10 cellular contexts compared by ENCODE assay signal in genomic region chr9:112890106-112891081, GRCh38. TPM values are rescaled to one million over a fixed set of nuclear protein-coding genes. Genes with fewer than 3 reads are reported as not detected.
A peak's percentile ranks its signal among the peaks of the same experiment; 100 is the strongest.
DNase-seq lines count a peak whose midpoint lies in the region; ATAC-seq and TF ChIP-seq lines count a peak whose summit lies in the region.
"Had no signal": no experiment of that assay in that cellular context is flagged by ENCODE, and none has a peak within 500 bp of the region (broad histone marks: within the 10 kb centered on the region; RNA-seq: fewer than 3 reads in every experiment).

SLC46A2 (minus strand) TSS chr9:112890876; CDS start chr9:112890681, 195 bp downstream.

- DNase-seq in cerebellar cortex (ENCODE audit: low spot score) (peak; percentile 48), islet precursor cell (peak; percentile 75), gastrocnemius medialis (no peak), globus pallidus (ENCODE audit: low spot score) (no peak)
- DNase-seq in activated naive CD4-positive, alpha-beta T cell treated with Interleukin-2 at 50 U/mL for 16 hours: no peak

- TF ChIP-seq POLR2A in gastrocnemius medialis (IDR thresholded peaks at IDR 0.05): no peak

- no peaks in the 10 kb centered on the region for H3K36me3 ChIP-seq in HEK293 (ENCODE audit: control insufficient read depth in 2 of 2, insufficient read depth in 1 of 2, low read length in 2 of 2)
- no peaks in the 10 kb centered on the region for H3K36me3 ChIP-seq in gastrocnemius medialis

- in situ Hi-C loops in gastrocnemius medialis (cut with MboI; ENCODE audit: low sequenced_read_pairs in 4 of 4): no loop called here

- H3K27me3 ChIP-seq in gastrocnemius medialis: no peaks in the 10 kb centered on the region

- POLR2A ChIA-PET in HEK293 (lab: Yijun Ruan, JAX): no interaction called here

- intact Hi-C loops in gastrocnemius medialis (cut with DNase I; ENCODE audit: low total_unique reads): no loop called here

- ATAC-seq in gastrocnemius medialis: no peak
- no peak for ATAC-seq in GM21576 (IDR thresholded peaks at IDR 0.05; ENCODE audit: unreplicated experiment)
- no peak for ATAC-seq in GM18520 (IDR thresholded peaks at IDR 0.05; ENCODE audit: unreplicated experiment)
- ATAC-seq: activated naive CD4-positive, alpha-beta T cell treated with anti-CD3 and anti-CD28 coated beads, Interleukin-2, amount 50 U/mL, for 72 hours had no signal

- TF ChIP-seq CTCF in HEK293 (tag by site-specific recombination; IDR thresholded peaks at IDR 0.05): no peak
- no peak for TF ChIP-seq CTCF in gastrocnemius medialis (IDR thresholded peaks at IDR 0.05 in 4 of 5, conservative IDR thresholded peaks at IDR 0.05 in 1 of 5)

- CTCF ChIA-PET in HEK293 (lab: Yijun Ruan, JAX): interaction anchor here (3.4 kb wide), 1 partner anchor 12 kb away, joined by 17 read pairs; no protein-coding TSS in a partner anchor

- H3K9me3 ChIP-seq in HEK293 (ENCODE audit: control insufficient read depth, insufficient read depth, low read depth, low read length): no peaks in the 10 kb centered on the region
- H3K9me3 ChIP-seq in gastrocnemius medialis: no peaks in the 10 kb centered on the region

- H3K27ac ChIP-seq in HEK293 (ENCODE audit: extremely low read depth, low read depth, low read length) (no peak within 1 kb of the TSS), gastrocnemius medialis (no peak within 1 kb of the TSS)

- H3K4me3 ChIP-seq in HEK293 (ENCODE audit: low read depth, low read length): peak within 1 kb of the TSS; percentile 29
- H3K4me3 ChIP-seq in gastrocnemius medialis: peak within 1 kb of the TSS; percentile 38 to 46 (median 40)

- H3K4me1 ChIP-seq in HEK293 (ENCODE audit: control insufficient read depth, insufficient read depth, low read length): no peaks in the 10 kb centered on the region
- H3K4me1 ChIP-seq in gastrocnemius medialis: no peaks in the 10 kb centered on the region

TF ChIP-seq in HEK293, 187 proteins besides CTCF, POLR2A, EP300 and RAD21:
- TF ChIP-seq ZNF510 (tag by site-specific recombination; IDR thresholded peaks at IDR 0.05; ENCODE audit: insufficient replicate concordance) (no peak), ZFP37 (tag by site-specific recombination; IDR thresholded peaks at IDR 0.05) (no peak), ZNF266 (tag by site-specific recombination; IDR thresholded peaks at IDR 0.05; ENCODE audit: low read depth) (no peak), KLF17 (tag by site-specific recombination; IDR thresholded peaks at IDR 0.05) (no peak), ZFP69B (tag by site-specific recombination; IDR thresholded peaks at IDR 0.05) (no peak), ZNF23 (tag by site-specific recombination; IDR thresholded peaks at IDR 0.05; ENCODE audit: borderline replicate concordance) (no peak), ZNF558 (tag by site-specific recombination; IDR thresholded peaks at IDR 0.05) (no peak), ZNF555 (tag by site-specific recombination; conservative IDR thresholded peaks at IDR 0.05) (no peak), SETDB1 (IDR thresholded peaks at IDR 0.05; ENCODE audit: insufficient read length, low read length) (no peak), BCL11A (tag by site-specific recombination; IDR thresholded peaks at IDR 0.05; ENCODE audit: low read depth) (no peak), ZNF624 (tag by site-specific recombination; IDR thresholded peaks at IDR 0.05) (no peak), ZNF837 (tag by site-specific recombination; IDR thresholded peaks at IDR 0.05) (no peak), GLI4 (tag by site-specific recombination; IDR thresholded peaks at IDR 0.05) (no peak), ZBTB8A (tag by site-specific recombination; IDR thresholded peaks at IDR 0.05) (no peak), ZNF24 (tag by site-specific recombination; IDR thresholded peaks at IDR 0.05) (no peak), ZNF354C (tag by site-specific recombination; IDR thresholded peaks at IDR 0.05; ENCODE audit: borderline replicate concordance, low read depth) (no peak), ZNF362 (tag by site-specific recombination; IDR thresholded peaks at IDR 0.05) (no peak)
- TF ChIP-seq, protein P1, sequence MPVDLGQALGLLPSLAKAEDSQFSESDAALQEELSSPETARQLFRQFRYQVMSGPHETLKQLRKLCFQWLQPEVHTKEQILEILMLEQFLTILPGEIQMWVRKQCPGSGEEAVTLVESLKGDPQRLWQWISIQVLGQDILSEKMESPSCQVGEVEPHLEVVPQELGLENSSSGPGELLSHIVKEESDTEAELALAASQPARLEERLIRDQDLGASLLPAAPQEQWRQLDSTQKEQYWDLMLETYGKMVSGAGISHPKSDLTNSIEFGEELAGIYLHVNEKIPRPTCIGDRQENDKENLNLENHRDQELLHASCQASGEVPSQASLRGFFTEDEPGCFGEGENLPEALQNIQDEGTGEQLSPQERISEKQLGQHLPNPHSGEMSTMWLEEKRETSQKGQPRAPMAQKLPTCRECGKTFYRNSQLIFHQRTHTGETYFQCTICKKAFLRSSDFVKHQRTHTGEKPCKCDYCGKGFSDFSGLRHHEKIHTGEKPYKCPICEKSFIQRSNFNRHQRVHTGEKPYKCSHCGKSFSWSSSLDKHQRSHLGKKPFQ (tag by site-specific recombination; IDR thresholded peaks at IDR 0.05): no peak

RNA-seq across cellular contexts. Expression of gene SLC46A2, which starts in this region (rescaled TPM):
- under 1 TPM in 1 of 4 donors, not detected in 3; 0.13 TPM for total RNA-seq in gastrocnemius medialis
- total RNA-seq: activated naive CD4-positive, alpha-beta T cell treated with anti-CD3 and anti-CD28 coated beads, Interleukin-2, amount 50 U/mL, for 72 hours; renal cortical epithelial cell had no signal

Comparison
In these comparisons a context has a peak if more than half of its experiments do, and no peak if none do; other contexts are left out.
1. DNase-seq: peak in cerebellar cortex (single experiment) and islet precursor cell (single experiment); none in gastrocnemius medialis (0 of 2), activated naive CD4-positive, alpha-beta T cell treated with Interleukin-2 at 50 U/mL for 16 hours (single experiment) and globus pallidus (single experiment).